In genomic region chrX:129488359-129488758, GRCh38 we compare ENCODE assay signal across 26 cellular contexts.
"Had no signal": no experiment of that assay in that cellular context is flagged by ENCODE, and none has a peak within 500 bp of the region (broad histone marks: within the 10 kb centered on the region; RNA-seq: fewer than 3 reads in every experiment).

No MANE protein-coding gene starts in this region.

- H3K27me3 ChIP-seq: esophagus squamous epithelium, gastroesophageal sphincter, hepatocyte, left lung had no signal

- FAIRE-seq: endometrium, frontal cortex, islet of Langerhans, keratinocyte had no signal

- ATAC-seq: effector memory CD8-positive, alpha-beta T cell; esophagus mucosa; gastroesophageal sphincter; heart left ventricle; left cardiac atrium; left lung; left ventricle myocardium superior; lower lobe of right lung; mucosa of descending colon had no signal

- H3K4me1 ChIP-seq: esophagus squamous epithelium, gastroesophageal sphincter, heart left ventricle, left lung, lower lobe of right lung had no signal

- H3K79me2 ChIP-seq: hepatocyte had no signal

- H3K4me2 ChIP-seq: hepatocyte had no signal

- H3K4me3 ChIP-seq: coronary artery, dorsolateral prefrontal cortex, esophagus squamous epithelium, gastroesophageal sphincter, heart left ventricle, hepatocyte, left lung, lower lobe of right lung, mucosa of descending colon had no signal

- DNase-seq: dermis blood vessel endothelial cell; dorsolateral prefrontal cortex; effector CD8-positive, alpha-beta T cell; effector memory CD8-positive, alpha-beta T cell; endodermal cell; erythroblast; esophagus squamous epithelium; foreskin fibroblast; heart left ventricle; hypothalamus; left cardiac atrium; left lung; left ventricle myocardium superior; lower lobe of right lung; mesenchymal stem cell; mucosa of descending colon; naive B cell had no signal

- H3K27ac ChIP-seq: coronary artery, dorsolateral prefrontal cortex, epithelial cell of prostate, esophagus squamous epithelium, gastroesophageal sphincter, heart left ventricle, hepatocyte, left lung, lower lobe of right lung had no signal

- H3K9me3 ChIP-seq: esophagus squamous epithelium, gastroesophageal sphincter, heart left ventricle, left lung, lower lobe of right lung, mucosa of descending colon had no signal

- H2AFZ ChIP-seq: hepatocyte had no signal
